In the genomic region with DNA sequence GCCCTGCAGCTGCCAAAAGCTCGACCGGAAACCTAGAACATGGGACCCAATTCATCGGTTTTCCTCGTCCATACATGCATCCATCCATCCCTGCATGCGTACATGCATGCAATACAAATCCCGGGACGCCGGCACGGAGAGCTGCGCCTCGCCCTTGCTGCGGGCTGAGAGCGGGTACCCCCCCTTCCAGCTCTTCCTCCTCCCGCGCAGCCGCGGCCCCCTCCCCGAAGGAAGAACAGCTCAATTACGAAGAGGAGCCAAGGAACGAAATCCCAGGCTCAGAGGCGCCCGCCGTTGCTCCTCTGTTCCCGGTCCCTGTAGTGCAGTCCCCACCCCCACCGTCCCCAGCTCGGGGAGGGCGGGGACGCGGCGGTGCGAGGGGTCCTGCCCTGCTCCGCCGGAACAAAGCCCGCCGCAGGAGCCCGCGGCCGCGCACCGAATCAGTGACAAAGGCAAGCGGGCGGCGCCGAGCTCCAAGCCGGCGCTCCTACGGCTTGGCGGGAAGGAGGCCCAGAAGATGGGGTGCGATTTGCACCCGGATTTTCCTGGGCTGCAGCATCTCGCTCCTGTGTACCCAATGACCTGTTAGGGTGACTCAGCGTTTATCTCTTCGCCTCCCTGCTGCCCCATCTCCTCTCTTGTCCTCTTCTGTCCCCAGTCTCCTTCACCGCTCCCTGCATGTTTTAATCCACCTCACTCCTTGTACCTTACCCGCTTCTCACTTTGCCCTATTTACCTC, we compare ENCODE assay signal across 12 cellular contexts. TPM values are rescaled to one million over a fixed set of nuclear protein-coding genes. Genes with fewer than 3 reads are reported as not detected.
DNase-seq lines count a peak whose midpoint lies in the region; ATAC-seq, FAIRE-seq and TF ChIP-seq lines count a peak whose summit lies in the region.
"Had no signal": no experiment of that assay in that cellular context is flagged by ENCODE, and none has a peak within 500 bp of the region (broad histone marks: within the 10 kb centered on the region; RNA-seq: fewer than 3 reads in every experiment).

No MANE protein-coding gene starts in this region.

- H3K27ac Mint-ChIP-seq in dendritic cell treated with granulocyte-macrophage colony-stimulating factor and Interleukin-4, amounts not matched to agents 40 ng/mL and 50 ng/mL, for 4 days = no peak overlapping the region
- H3K27ac Mint-ChIP-seq in nephron progenitor cell = peak overlapping the region; percentile 3

- intact Hi-C loops in dendritic cell treated with granulocyte-macrophage colony-stimulating factor and Interleukin-4, amounts not matched to agents 40 ng/mL and 50 ng/mL, for 4 days (cut with micrococcal nuclease) = no loop called here

- no peaks in the 10 kb centered on the region for H3K36me3 Mint-ChIP-seq in dendritic cell treated with granulocyte-macrophage colony-stimulating factor and Interleukin-4, amounts not matched to agents 40 ng/mL and 50 ng/mL, for 4 days (ENCODE audit: low read depth)
- no peaks in the 10 kb centered on the region for H3K36me3 Mint-ChIP-seq in nephron progenitor cell (ENCODE audit: low read depth)

- no peak for FAIRE-seq in H54 (lab: Jason Lieb, UNC)
- FAIRE-seq: GM12878 had no signal

- under 1% methylated on average over 55 of the region's 55 CpGs for WGBS in HUES64

- DNase-seq in COLO668 (lab: John Stamatoyannopoulos, UW; ENCODE audit: unreplicated experiment) = peak; percentile 52
- DNase-seq in nephron progenitor cell = peak; percentile 81
- DNase-seq in NK-92 treated with Interleukin-12 subunit alpha and Interleukin-12 subunit beta, amount 100 ng/mL, for 24 hours (lab: John Stamatoyannopoulos, UW) = no peak
- DNase-seq in H54 (ENCODE audit: insufficient read length, low spot score) = no peak
- no peak for DNase-seq in NCI-H2196 (lab: John Stamatoyannopoulos, UW; ENCODE audit: unreplicated experiment)
- DNase-seq: activated CD4-positive, alpha-beta T cell treated with anti-CD3 and anti-CD28 coated beads, Interleukin-2, amount 50 U/mL, for 48 hours; NCI-H2029; spleen had no signal

- no peak for ATAC-seq in GM21526 (IDR thresholded peaks at IDR 0.05; ENCODE audit: low FRiP score, unreplicated experiment)
- ATAC-seq: GM12878 had no signal

- peaks cover 100% of the 10 kb centered on the region for H3K27me3 ChIP-seq in HUES64 (ENCODE audit: insufficient read depth, low read length)

- H3K9ac ChIP-seq in HUES64 (ENCODE audit: low read depth, low read length) = peak overlapping the region; percentile 39

- no peak overlapping the region for H3K27ac ChIP-seq in HUES64 (ENCODE audit: low read depth, low read length)
- H3K27ac ChIP-seq: spleen had no signal

- no peak for TF ChIP-seq POLR2A in H54 (IDR thresholded peaks at IDR 0.05; ENCODE audit: low read depth, low read length)

- peaks cover 50% of the 10 kb centered on the region for H3K4me1 Mint-ChIP-seq in dendritic cell treated with granulocyte-macrophage colony-stimulating factor and Interleukin-4, amounts not matched to agents 40 ng/mL and 50 ng/mL, for 4 days (ENCODE audit: low read depth)
- H3K4me1 Mint-ChIP-seq in nephron progenitor cell = peaks cover 63% of the 10 kb centered on the region

- no peaks in the 10 kb centered on the region for H3K9me3 ChIP-seq in HUES64 (ENCODE audit: insufficient read depth, low read depth, low read length)
- H3K9me3 ChIP-seq: spleen had no signal

- peaks cover 44% of the 10 kb centered on the region for H3K4me1 ChIP-seq in HUES64 (ENCODE audit: insufficient read depth, low read length)

- no peak for TF ChIP-seq CTCF in nephron progenitor cell (IDR thresholded peaks at IDR 0.05)

- H3K27me3 Mint-ChIP-seq in dendritic cell treated with granulocyte-macrophage colony-stimulating factor and Interleukin-4, amounts not matched to agents 40 ng/mL and 50 ng/mL, for 4 days = peaks cover 89% of the 10 kb centered on the region
- peaks cover 97% of the 10 kb centered on the region for H3K27me3 Mint-ChIP-seq in nephron progenitor cell (ENCODE audit: low read depth, poor library complexity)

- peak overlapping the region; percentile 62 for H3K4me3 ChIP-seq in HUES64 (ENCODE audit: low read length)
- H3K4me3 ChIP-seq: GM12878 had no signal

- H3K36me3 ChIP-seq in HUES64 (ENCODE audit: insufficient read depth, low read length) = no peaks in the 10 kb centered on the region
- H3K36me3 ChIP-seq: spleen had no signal

- H3K9me3 Mint-ChIP-seq in dendritic cell treated with granulocyte-macrophage colony-stimulating factor and Interleukin-4, amounts not matched to agents 40 ng/mL and 50 ng/mL, for 4 days = no peaks in the 10 kb centered on the region
- H3K9me3 Mint-ChIP-seq in nephron progenitor cell = no peaks in the 10 kb centered on the region

- H3K4me3 Mint-ChIP-seq in dendritic cell treated with granulocyte-macrophage colony-stimulating factor and Interleukin-4, amounts not matched to agents 40 ng/mL and 50 ng/mL, for 4 days = peak overlapping the region; percentile 63
- peak overlapping the region; percentile 86 for H3K4me3 Mint-ChIP-seq in nephron progenitor cell

RNA-seq across cellular contexts. Expression of gene POU3F3, which starts 8.9 kb away (rescaled TPM):
- polyA plus RNA-seq in HUES64 (2013, experiment 1 of 2) = 2.5 TPM
- polyA plus RNA-seq in HUES64 (2013, experiment 2 of 2) = 7.8 TPM
- polyA plus RNA-seq: GM12878, spleen had no signal

Comparison
In these comparisons a context has a peak if more than half of its experiments do, and no peak if none do; other contexts are left out.
1. DNase-seq: peak in COLO668 (single experiment) and nephron progenitor cell (single experiment); none in NK-92 treated with Interleukin-12 subunit alpha and Interleukin-12 subunit beta, amount 100 ng/mL, for 24 hours (single experiment), H54 (single experiment) and NCI-H2196 (single experiment).